In genomic region chr15:80989518-80990478, GRCh38 we compare ENCODE assay signal across 1 cellular context.
TF ChIP-seq lines count a peak whose summit lies in the region.

TSS of gene MESD (minus strand) at chr15:80989819. CDS start at chr15:80989791, 28 bp downstream.

TF ChIP-seq in H1, 55 proteins besides CTCF, POLR2A, EP300 and RAD21:
- TF ChIP-seq MAX (IDR thresholded peaks at IDR 0.05) (peak; percentile 40), KDM4A (IDR thresholded peaks at IDR 0.05; ENCODE audit: low read depth, low read length, severe bottlenecking) (peak; percentile 68), POLR2AphosphoS5 (IDR thresholded peaks at IDR 0.05; ENCODE audit: low read depth, low read length) (peak; percentile 98), YY1 (IDR thresholded peaks at IDR 0.05; ENCODE audit: low read depth, low read length) (peak; percentile 95), ASH2L (IDR thresholded peaks at IDR 0.05; ENCODE audit: low read length) (peak; percentile 76), USF2 (IDR thresholded peaks at IDR 0.05; ENCODE audit: low read length) (no peak), TAF7 (optimal IDR thresholded peaks at IDR 0.05; ENCODE audit: borderline replicate concordance, low read depth, low read length) (peak; percentile 57), GTF2F1 (IDR thresholded peaks at IDR 0.05; ENCODE audit: borderline replicate concordance, low read depth, low read length) (no peak), SIN3A (conservative IDR thresholded peaks at IDR 0.05 in 1 of 2, IDR thresholded peaks at IDR 0.05 in 1 of 2; ENCODE audit: low read depth in 1 of 2, low read length in 2 of 2) (peak in 1 of 2 experiments; percentile 53; a peak in 1 of 4 replicates), TAF1 (IDR thresholded peaks at IDR 0.05; ENCODE audit: low read depth, low read length) (peak; percentile 96), KDM5A (IDR thresholded peaks at IDR 0.05; ENCODE audit: low read length) (peak; percentile 86), ATF2 (IDR thresholded peaks at IDR 0.05; ENCODE audit: low read length) (no peak), RBBP5 (IDR thresholded peaks at IDR 0.05; ENCODE audit: borderline replicate concordance, low read depth, low read length) (peak; percentile 98), CREB1 (IDR thresholded peaks at IDR 0.05) (peak; percentile 81), NRF1 (IDR thresholded peaks at IDR 0.05; ENCODE audit: low read depth, low read length) (peak; percentile 47; the same call in 1 of the 2 replicates), TEAD4 (IDR thresholded peaks at IDR 0.05; ENCODE audit: low read depth, low read length) (peak; percentile 18; the same call in 1 of the 2 replicates), PHF8 (conservative IDR thresholded peaks at IDR 0.05; ENCODE audit: low read depth, low read length) (peak; percentile 99), TBP (IDR thresholded peaks at IDR 0.05; ENCODE audit: low read depth, low read length) (peak; percentile 84), FOSL1 (IDR thresholded peaks at IDR 0.05; ENCODE audit: insufficient read depth, low read depth, low read length) (no peak), RFX5 (IDR thresholded peaks at IDR 0.05; ENCODE audit: borderline replicate concordance, low read depth, low read length) (no peak)
